ENCODE assay signal across 3 cellular contexts in the genomic region with DNA sequence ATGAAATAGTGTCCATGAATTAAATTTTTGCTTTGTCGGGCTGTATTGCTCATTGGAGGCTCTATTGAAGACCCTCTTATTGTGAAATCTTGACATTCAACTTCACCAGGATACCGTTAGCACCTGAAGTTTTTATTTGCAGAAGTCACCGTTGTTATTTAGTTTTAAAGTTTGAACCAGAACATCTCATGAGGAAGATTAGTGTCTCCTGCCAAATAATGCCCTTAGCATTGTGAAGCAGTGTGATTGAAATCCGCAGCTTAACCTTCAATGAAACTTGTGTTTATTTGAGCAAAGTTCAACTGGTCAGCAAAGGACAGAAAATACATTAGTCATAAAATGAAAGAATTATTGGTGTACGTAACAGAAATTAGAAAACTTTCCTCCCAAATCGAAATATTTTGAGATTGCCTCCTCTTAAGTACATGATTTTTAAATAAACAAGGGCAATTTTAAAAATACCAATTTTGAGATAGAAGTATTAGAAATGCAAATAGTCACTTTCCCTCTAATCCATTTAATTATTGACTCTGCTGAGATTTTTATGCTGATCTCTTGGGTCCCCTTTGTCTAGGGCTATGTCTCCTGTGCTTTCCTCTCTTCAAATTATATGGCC.
A peak's percentile ranks its signal among the peaks of the same experiment; 100 is the strongest.
TF ChIP-seq lines count a peak whose summit lies in the region.

No MANE protein-coding gene starts in this region.

TF ChIP-seq in GM23338, 12 proteins besides CTCF, POLR2A, EP300 and RAD21 (continued from another document and continues in another):
- TF ChIP-seq, protein P1, sequence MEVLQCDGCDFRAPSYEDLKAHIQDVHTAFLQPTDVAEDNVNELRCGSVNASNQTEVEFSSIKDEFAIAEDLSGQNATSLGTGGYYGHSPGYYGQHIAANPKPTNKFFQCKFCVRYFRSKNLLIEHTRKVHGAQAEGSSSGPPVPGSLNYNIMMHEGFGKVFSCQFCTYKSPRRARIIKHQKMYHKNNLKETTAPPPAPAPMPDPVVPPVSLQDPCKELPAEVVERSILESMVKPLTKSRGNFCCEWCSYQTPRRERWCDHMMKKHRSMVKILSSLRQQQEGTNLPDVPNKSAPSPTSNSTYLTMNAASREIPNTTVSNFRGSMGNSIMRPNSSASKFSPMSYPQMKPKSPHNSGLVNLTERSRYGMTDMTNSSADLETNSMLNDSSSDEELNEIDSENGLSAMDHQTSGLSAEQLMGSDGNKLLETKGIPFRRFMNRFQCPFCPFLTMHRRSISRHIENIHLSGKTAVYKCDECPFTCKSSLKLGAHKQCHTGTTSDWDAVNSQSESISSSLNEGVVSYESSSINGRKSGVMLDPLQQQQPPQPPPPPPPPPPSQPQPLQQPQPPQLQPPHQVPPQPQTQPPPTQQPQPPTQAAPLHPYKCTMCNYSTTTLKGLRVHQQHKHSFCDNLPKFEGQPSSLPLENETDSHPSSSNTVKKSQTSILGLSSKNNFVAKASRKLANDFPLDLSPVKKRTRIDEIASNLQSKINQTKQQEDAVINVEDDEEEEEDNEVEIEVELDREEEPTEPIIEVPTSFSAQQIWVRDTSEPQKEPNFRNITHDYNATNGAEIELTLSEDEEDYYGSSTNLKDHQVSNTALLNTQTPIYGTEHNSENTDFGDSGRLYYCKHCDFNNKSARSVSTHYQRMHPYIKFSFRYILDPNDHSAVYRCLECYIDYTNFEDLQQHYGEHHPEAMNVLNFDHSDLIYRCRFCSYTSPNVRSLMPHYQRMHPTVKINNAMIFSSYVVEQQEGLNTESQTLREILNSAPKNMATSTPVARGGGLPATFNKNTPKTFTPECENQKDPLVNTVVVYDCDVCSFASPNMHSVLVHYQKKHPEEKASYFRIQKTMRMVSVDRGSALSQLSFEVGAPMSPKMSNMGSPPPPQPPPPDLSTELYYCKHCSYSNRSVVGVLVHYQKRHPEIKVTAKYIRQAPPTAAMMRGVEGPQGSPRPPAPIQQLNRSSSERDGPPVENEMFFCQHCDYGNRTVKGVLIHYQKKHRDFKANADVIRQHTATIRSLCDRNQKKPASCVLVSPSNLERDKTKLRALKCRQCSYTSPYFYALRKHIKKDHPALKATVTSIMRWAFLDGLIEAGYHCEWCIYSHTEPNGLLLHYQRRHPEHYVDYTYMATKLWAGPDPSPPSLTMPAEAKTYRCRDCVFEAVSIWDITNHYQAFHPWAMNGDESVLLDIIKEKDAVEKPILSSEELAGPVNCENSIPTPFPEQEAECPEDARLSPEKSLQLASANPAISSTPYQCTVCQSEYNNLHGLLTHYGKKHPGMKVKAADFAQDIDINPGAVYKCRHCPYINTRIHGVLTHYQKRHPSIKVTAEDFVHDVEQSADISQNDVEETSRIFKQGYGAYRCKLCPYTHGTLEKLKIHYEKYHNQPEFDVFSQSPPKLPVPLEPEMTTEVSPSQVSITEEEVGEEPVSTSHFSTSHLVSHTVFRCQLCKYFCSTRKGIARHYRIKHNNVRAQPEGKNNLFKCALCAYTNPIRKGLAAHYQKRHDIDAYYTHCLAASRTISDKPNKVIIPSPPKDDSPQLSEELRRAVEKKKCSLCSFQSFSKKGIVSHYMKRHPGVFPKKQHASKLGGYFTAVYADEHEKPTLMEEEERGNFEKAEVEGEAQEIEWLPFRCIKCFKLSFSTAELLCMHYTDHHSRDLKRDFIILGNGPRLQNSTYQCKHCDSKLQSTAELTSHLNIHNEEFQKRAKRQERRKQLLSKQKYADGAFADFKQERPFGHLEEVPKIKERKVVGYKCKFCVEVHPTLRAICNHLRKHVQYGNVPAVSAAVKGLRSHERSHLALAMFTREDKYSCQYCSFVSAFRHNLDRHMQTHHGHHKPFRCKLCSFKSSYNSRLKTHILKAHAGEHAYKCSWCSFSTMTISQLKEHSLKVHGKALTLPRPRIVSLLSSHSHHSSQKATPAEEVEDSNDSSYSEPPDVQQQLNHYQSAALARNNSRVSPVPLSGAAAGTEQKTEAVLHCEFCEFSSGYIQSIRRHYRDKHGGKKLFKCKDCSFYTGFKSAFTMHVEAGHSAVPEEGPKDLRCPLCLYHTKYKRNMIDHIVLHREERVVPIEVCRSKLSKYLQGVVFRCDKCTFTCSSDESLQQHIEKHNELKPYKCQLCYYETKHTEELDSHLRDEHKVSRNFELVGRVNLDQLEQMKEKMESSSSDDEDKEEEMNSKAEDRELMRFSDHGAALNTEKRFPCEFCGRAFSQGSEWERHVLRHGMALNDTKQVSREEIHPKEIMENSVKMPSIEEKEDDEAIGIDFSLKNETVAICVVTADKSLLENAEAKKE (CRISPR knock-in tag; IDR thresholded peaks at IDR 0.05) = no peak
- TF ChIP-seq POLR2AphosphoS5 (IDR thresholded peaks at IDR 0.05; ENCODE audit: low read depth) = no peak
- TF ChIP-seq JUNB (IDR thresholded peaks at IDR 0.05; ENCODE audit: unreplicated experiment) = no peak
- no peak for TF ChIP-seq ZNF331 (CRISPR knock-in tag; IDR thresholded peaks at IDR 0.05; ENCODE audit: low read depth)
- no peak for TF ChIP-seq STAT1 (IDR thresholded peaks at IDR 0.05; ENCODE audit: unreplicated experiment)
- no peak for TF ChIP-seq ZNF114 (CRISPR knock-in tag; IDR thresholded peaks at IDR 0.05)

TF ChIP-seq in endothelial cell of umbilical vein, 7 proteins besides CTCF, POLR2A, EP300 and RAD21 (continued from another document):
- TF ChIP-seq FOS (IDR thresholded peaks at IDR 0.05; ENCODE audit: borderline replicate concordance, insufficient read depth, low read length) = no peak
- TF ChIP-seq MYC (IDR thresholded peaks at IDR 0.05; ENCODE audit: low read depth, low read length) = no peak
- TF ChIP-seq JUN (IDR thresholded peaks at IDR 0.05; ENCODE audit: borderline replicate concordance, insufficient read depth, insufficient read length, low read depth) = no peak
- TF ChIP-seq GATA2 (IDR thresholded peaks at IDR 0.05; ENCODE audit: insufficient read depth, insufficient read length, low read depth, low read length) = no peak
- TF ChIP-seq, protein P2, sequence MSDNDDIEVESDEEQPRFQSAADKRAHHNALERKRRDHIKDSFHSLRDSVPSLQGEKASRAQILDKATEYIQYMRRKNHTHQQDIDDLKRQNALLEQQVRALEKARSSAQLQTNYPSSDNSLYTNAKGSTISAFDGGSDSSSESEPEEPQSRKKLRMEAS (IDR thresholded peaks at IDR 0.05; ENCODE audit: insufficient read depth, insufficient read length) = no peak

TF ChIP-seq in liver, 16 proteins besides CTCF, POLR2A, EP300 and RAD21 (continued from another document):
- peak; percentile 40 for TF ChIP-seq YY1 (IDR thresholded peaks at IDR 0.05)
- no peak for TF ChIP-seq EGR1 (IDR thresholded peaks at IDR 0.05; ENCODE audit: low read depth in 2 of 2)
- peak; percentile 55 to 64 for TF ChIP-seq RXRA (IDR thresholded peaks at IDR 0.05)
- TF ChIP-seq, protein P3, sequence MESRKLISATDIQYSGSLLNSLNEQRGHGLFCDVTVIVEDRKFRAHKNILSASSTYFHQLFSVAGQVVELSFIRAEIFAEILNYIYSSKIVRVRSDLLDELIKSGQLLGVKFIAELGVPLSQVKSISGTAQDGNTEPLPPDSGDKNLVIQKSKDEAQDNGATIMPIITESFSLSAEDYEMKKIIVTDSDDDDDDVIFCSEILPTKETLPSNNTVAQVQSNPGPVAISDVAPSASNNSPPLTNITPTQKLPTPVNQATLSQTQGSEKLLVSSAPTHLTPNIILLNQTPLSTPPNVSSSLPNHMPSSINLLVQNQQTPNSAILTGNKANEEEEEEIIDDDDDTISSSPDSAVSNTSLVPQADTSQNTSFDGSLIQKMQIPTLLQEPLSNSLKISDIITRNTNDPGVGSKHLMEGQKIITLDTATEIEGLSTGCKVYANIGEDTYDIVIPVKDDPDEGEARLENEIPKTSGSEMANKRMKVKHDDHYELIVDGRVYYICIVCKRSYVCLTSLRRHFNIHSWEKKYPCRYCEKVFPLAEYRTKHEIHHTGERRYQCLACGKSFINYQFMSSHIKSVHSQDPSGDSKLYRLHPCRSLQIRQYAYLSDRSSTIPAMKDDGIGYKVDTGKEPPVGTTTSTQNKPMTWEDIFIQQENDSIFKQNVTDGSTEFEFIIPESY (IDR thresholded peaks at IDR 0.05) = peak; percentile 18
